ENCODE assay signal across 15 cellular contexts in the genomic region with DNA sequence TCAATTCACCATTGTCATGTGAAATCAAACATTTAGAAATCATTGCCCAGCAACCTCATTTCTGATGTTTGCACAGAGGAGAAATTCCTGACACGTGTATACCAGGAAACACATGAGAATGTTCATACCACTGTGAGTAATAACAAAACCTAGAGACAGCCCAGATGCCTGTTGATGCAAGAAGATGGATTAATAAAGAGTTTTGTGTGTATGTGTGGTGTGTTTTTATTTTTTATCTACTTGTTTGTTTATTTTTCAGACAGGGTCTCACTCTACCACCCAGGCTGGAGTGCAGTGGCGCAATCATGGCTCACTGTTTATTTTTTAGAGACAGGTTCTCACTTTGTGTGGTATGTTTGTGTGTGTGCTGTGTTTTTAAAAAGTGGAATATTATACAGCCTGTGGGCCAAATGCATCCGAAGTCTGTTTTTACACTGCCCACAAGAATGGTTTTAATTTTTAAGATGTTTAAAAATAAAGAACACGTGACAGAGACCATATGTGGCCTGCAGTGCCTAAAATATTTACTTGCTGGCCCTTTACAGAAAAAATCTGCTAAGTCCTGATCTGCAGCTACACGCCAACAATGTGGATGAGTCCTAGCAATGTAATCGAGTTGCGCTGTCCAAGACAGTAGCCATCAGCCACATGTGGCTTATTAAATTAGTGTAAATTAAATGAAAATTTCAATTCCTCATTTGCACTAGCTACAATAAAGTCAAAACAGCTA. TPM values are rescaled to one million over a fixed set of nuclear protein-coding genes. Genes with fewer than 3 reads are reported as not detected.
DNase-seq lines count a peak whose midpoint lies in the region; ATAC-seq, FAIRE-seq and TF ChIP-seq lines count a peak whose summit lies in the region.
"Had no signal": no experiment of that assay in that cellular context is flagged by ENCODE, and none has a peak within 500 bp of the region (broad histone marks: within the 10 kb centered on the region; RNA-seq: fewer than 3 reads in every experiment).

No MANE protein-coding gene starts in this region.

- TSS peak; percentile 14 for BruUV-seq in HepG2 (replicated peaks; lab: Mats Ljungman, UMichigan)

- no peak for TF ChIP-seq RAD21 in HepG2 (CRISPR knock-in tag; IDR thresholded peaks at IDR 0.05)

- no peak for FAIRE-seq in HepG2 (lab: Jason Lieb, UNC)

- no peaks in the 10 kb centered on the region for H4K20me1 ChIP-seq in HepG2 (ENCODE audit: insufficient read depth, low read length)

- CTCF ChIA-PET in HepG2 (lab: Yijun Ruan, JAX; ENCODE audit: low intra/inter-chr PET ratio, low total read pairs): interaction anchor here (1.7 kb wide), 1 partner anchor 221 kb away, joined by 7 read pairs; no protein-coding TSS in a partner anchor

- in situ Hi-C loops in HepG2 (cut with HindIII; ENCODE audit: extremely low pct_ligation_motif_present, low pct_unique_long_range_greater_than_20kb): loop anchor here (10.0 kb wide), 1 partner anchor 219 kb away; no protein-coding TSS in a partner anchor

- H3K9me3 ChIP-seq in HepG2 (ENCODE audit: low read length): no peaks in the 10 kb centered on the region
- H3K9me3 ChIP-seq: ovary had no signal

- H3K27ac ChIP-seq in HepG2 (ENCODE audit: extremely low read length, insufficient read depth, low read length): peak overlapping the region; percentile 52
- H3K27ac ChIP-seq: 22Rv1, cardiac muscle cell had no signal

- no peaks in the 10 kb centered on the region for H3K27me3 ChIP-seq in HepG2 (ENCODE audit: control insufficient read depth in 1 of 2, insufficient read depth in 2 of 2, low read length in 2 of 2)
- H3K27me3 ChIP-seq: cardiac muscle cell, ovary had no signal

- no peak overlapping the region for H3K4me3 ChIP-seq in HepG2 (replicated peaks in 1 of 3; ENCODE audit: insufficient read depth in 1 of 3, low read depth in 2 of 3, low read length in 3 of 3)
- H3K4me3 ChIP-seq: cardiac muscle cell, ovary, smooth muscle cell had no signal

- DNase-seq in DMS53 (lab: John Stamatoyannopoulos, UW) (peak; percentile 59), DMS53 treated with DMSO at 0.1 percent for 48 hours (lab: John Stamatoyannopoulos, UW; ENCODE audit: unreplicated experiment) (no peak), NCI-H460 (ENCODE audit: extremely low read depth, low read depth) (peak; percentile 73), dermis blood vessel endothelial cell (peak; percentile 71), HepG2 (ENCODE audit: low spot score) (peak; percentile 25), medulla oblongata (ENCODE audit: extremely low spot score) (no peak), NOMO-1 treated with DMSO at 0.1 percent for 48 hours (lab: John Stamatoyannopoulos, UW; ENCODE audit: unreplicated experiment) (no peak), A172 (ENCODE audit: low spot score) (no peak)
- DNase-seq: activated CD4-positive, alpha-beta T cell treated with anti-CD3 and anti-CD28 coated beads, Interleukin-2, amount 50 U/mL, for 1 hour; activated gamma-delta T cell treated with Interleukin-2 at 50 U/mL for 16 hours; NCI-H2029; ovary had no signal

- POLR2A ChIA-PET in HepG2 (lab: Yijun Ruan, JAX): interaction anchor here (0.9 kb wide), 1 partner anchor 54 kb away, joined by 4 read pairs; no protein-coding TSS in a partner anchor

- peaks cover 20% of the 10 kb centered on the region for H3K4me1 ChIP-seq in HepG2 (ENCODE audit: insufficient read depth, low read length)

- no peak overlapping the region for H3K9ac ChIP-seq in HepG2 (ENCODE audit: insufficient read depth, low read depth, low read length)

- intact Hi-C loops in HepG2 (cut with micrococcal nuclease; ENCODE audit: unreplicated experiment): loop anchor here (1.0 to 5.0 kb wide), 3 partner anchors 47 to 221 kb away; partner anchors contain the start of gene RBBP7

- ATAC-seq in HepG2: no peak; the same call in 1 of the 3 replicates

- no peak for TF ChIP-seq CTCF in HepG2 (CRISPR knock-in tag; IDR thresholded peaks at IDR 0.05)

- no peak for TF ChIP-seq POLR2A in HepG2 (IDR thresholded peaks at IDR 0.05; ENCODE audit: insufficient read depth in 1 of 2, low read depth in 2 of 2, low read length in 2 of 2)

- no peak overlapping the region for H2AFZ ChIP-seq in HepG2 (ENCODE audit: low read length)

- peaks cover 5 to 18% of the 10 kb centered on the region in 2 experiments; a peak in 4 of 5 replicates for H3K36me3 ChIP-seq in HepG2 (replicated peaks in 1 of 2; ENCODE audit: control insufficient read depth in 1 of 2, insufficient read depth in 2 of 2, low read length in 2 of 2)
- H3K36me3 ChIP-seq: ovary had no signal

- 82% methylated on average over 7 of the region's 7 CpGs for WGBS in HepG2 (ENCODE audit: low lambda C conversion rate)

- H3K4me2 ChIP-seq in HepG2 (ENCODE audit: low read depth, low read length): no peak overlapping the region
- H3K4me2 ChIP-seq: smooth muscle cell had no signal

- H3K79me2 ChIP-seq in HepG2 (ENCODE audit: insufficient read depth, low read length): no peaks in the 10 kb centered on the region

- TF ChIP-seq EP300 in HepG2 (IDR thresholded peaks at IDR 0.05; ENCODE audit: low read depth in 2 of 2, low read length in 2 of 2): no peak
- no peak for TF ChIP-seq EP300 in HepG2 (CRISPR knock-in tag; IDR thresholded peaks at IDR 0.05; ENCODE audit: borderline replicate concordance)

TF ChIP-seq in HepG2, 621 proteins besides CTCF, POLR2A, EP300 and RAD21:
- no peak for TF ChIP-seq NFIC (IDR thresholded peaks at IDR 0.05; ENCODE audit: low read length)
- no peak for TF ChIP-seq CCDC6 (CRISPR knock-in tag; IDR thresholded peaks at IDR 0.05)
- TF ChIP-seq HDAC1 (CRISPR knock-in tag; IDR thresholded peaks at IDR 0.05): no peak
- no peak for TF ChIP-seq CBX5 (CRISPR knock-in tag; IDR thresholded peaks at IDR 0.05; ENCODE audit: borderline replicate concordance)
- TF ChIP-seq JARID2 (CRISPR knock-in tag; IDR thresholded peaks at IDR 0.05; ENCODE audit: insufficient replicate concordance): no peak
- TF ChIP-seq CEBPB (IDR thresholded peaks at IDR 0.05; ENCODE audit: borderline replicate concordance, low read depth, low read length): peak; percentile 7; the same call in 1 of the 2 replicates

RNA-seq across cellular contexts. Expression of gene TXLNG, which starts 39.2 kb away (rescaled TPM):
- total RNA-seq in NCI-H460 (2014; rRNA removed; shearing (Covaris generic)): 32.6 and 38.3 TPM in 2 replicates
- polyA plus RNA-seq in NCI-H460 (2014; cell fraction: nucleus; rRNA removed): 33.4 and 45.7 TPM in 2 replicates
- total RNA-seq in dermis blood vessel endothelial cell: 6.2 and 7.3 TPM in 2 replicates
- total RNA-seq in HepG2 (2016; rRNA removed; fragmentation: Illumina TruSeq; extraction: Trizol): 13.1 and 17.8 TPM in 2 replicates
- total RNA-seq in HepG2 (2016; cell fraction: cytosol; rRNA removed; fragmentation: Illumina TruSeq; extraction: Trizol; ENCODE audit: low read depth): 1.6 and 2.4 TPM in 2 replicates
- total RNA-seq in HepG2 (2016; cell fraction: insoluble cytoplasmic fraction; rRNA removed; fragmentation: Illumina TruSeq; extraction: Trizol): 13.0 and 18.0 TPM in 2 replicates
- total RNA-seq in HepG2 (2016; cell fraction: membrane; rRNA removed; fragmentation: Illumina TruSeq; extraction: Trizol): 6.0 and 6.6 TPM in 2 replicates
- 9.1 and 10.1 TPM in 2 replicates for total RNA-seq in HepG2 (2016; cell fraction: nucleus; rRNA removed; fragmentation: Illumina TruSeq; extraction: Trizol)
- 13.4 and 15.5 TPM in 2 replicates for polyA plus RNA-seq in HepG2 (2011; rRNA removed)
- 6.4 and 10.9 TPM in 2 replicates for polyA plus RNA-seq in HepG2 (2011; cell fraction: cytosol; rRNA removed)
- polyA plus RNA-seq in HepG2 (2011; cell fraction: nucleus; rRNA removed): 7.6 and 12.0 TPM in 2 replicates
- polyA plus RNA-seq in HepG2 (2012): 11.8 and 13.5 TPM in 2 replicates
- polyA plus RNA-seq in HepG2 (2016; cell fraction: cytosol; fragmentation: Illumina TruSeq; extraction: Trizol; ENCODE audit: low read depth): 0.61 and 0.70 TPM in 2 replicates
- polyA plus RNA-seq in HepG2 (2016; cell fraction: insoluble cytoplasmic fraction; fragmentation: Illumina TruSeq; extraction: Trizol; ENCODE audit: low read depth): 18.7 and 19.3 TPM in 2 replicates
- 2.4 and 3.2 TPM in 2 replicates for polyA plus RNA-seq in HepG2 (2016; cell fraction: membrane; fragmentation: Illumina TruSeq; extraction: Trizol; ENCODE audit: low read depth)
- 18.0 and 18.4 TPM in 2 replicates for polyA plus RNA-seq in HepG2 (2016; cell fraction: nucleus; fragmentation: Illumina TruSeq; extraction: Trizol; ENCODE audit: insufficient read depth, low read depth)
- polyA minus RNA-seq in HepG2 (2011; rRNA and poly(A)+ RNA removed; ENCODE audit: low replicate concordance): 5.1 and 21.6 TPM in 2 replicates
- 6.6 and 8.6 TPM in 2 replicates for polyA minus RNA-seq in HepG2 (2011; cell fraction: cytosol; rRNA and poly(A)+ RNA removed)
- polyA minus RNA-seq in HepG2 (2011; cell fraction: nucleus; rRNA and poly(A)+ RNA removed): 8.1 and 11.6 TPM in 2 replicates
- total RNA-seq in A172 (2014; rRNA removed; shearing (Covaris generic)): 14.7 and 21.1 TPM in 2 replicates

RNA-seq across cellular contexts. Expression of gene RBBP7, which starts 44.7 kb away (rescaled TPM):
- total RNA-seq in NCI-H460 (2014; rRNA removed; shearing (Covaris generic)): 130 and 146 TPM in 2 replicates
- 194 and 204 TPM in 2 replicates for polyA plus RNA-seq in NCI-H460 (2014; cell fraction: nucleus; rRNA removed)
- total RNA-seq in dermis blood vessel endothelial cell (79.8 and 113 TPM in 2 replicates), HepG2 (2016; rRNA removed; fragmentation: Illumina TruSeq; extraction: Trizol) (145 and 193 TPM in 2 replicates)
- total RNA-seq in HepG2 (2016; cell fraction: cytosol; rRNA removed; fragmentation: Illumina TruSeq; extraction: Trizol; ENCODE audit: low read depth): 57.4 and 66.6 TPM in 2 replicates
- 156 and 189 TPM in 2 replicates for total RNA-seq in HepG2 (2016; cell fraction: insoluble cytoplasmic fraction; rRNA removed; fragmentation: Illumina TruSeq; extraction: Trizol)
- total RNA-seq in HepG2 (2016; cell fraction: membrane; rRNA removed; fragmentation: Illumina TruSeq; extraction: Trizol): 80.3 and 86.8 TPM in 2 replicates
- total RNA-seq in HepG2 (2016; cell fraction: nucleus; rRNA removed; fragmentation: Illumina TruSeq; extraction: Trizol): 80.6 and 89.8 TPM in 2 replicates
- polyA plus RNA-seq in HepG2 (2011; rRNA removed): 80.1 and 89.5 TPM in 2 replicates
- 53.0 and 73.9 TPM in 2 replicates for polyA plus RNA-seq in HepG2 (2011; cell fraction: cytosol; rRNA removed)
- polyA plus RNA-seq in HepG2 (2011; cell fraction: nucleus; rRNA removed): 52.9 and 88.1 TPM in 2 replicates
- polyA plus RNA-seq in HepG2 (2012): 92.8 and 105 TPM in 2 replicates
- 39.1 and 41.4 TPM in 2 replicates for polyA plus RNA-seq in HepG2 (2016; cell fraction: cytosol; fragmentation: Illumina TruSeq; extraction: Trizol; ENCODE audit: low read depth)
- 192 and 194 TPM in 2 replicates for polyA plus RNA-seq in HepG2 (2016; cell fraction: insoluble cytoplasmic fraction; fragmentation: Illumina TruSeq; extraction: Trizol; ENCODE audit: low read depth)
- 60.3 and 64.4 TPM in 2 replicates for polyA plus RNA-seq in HepG2 (2016; cell fraction: membrane; fragmentation: Illumina TruSeq; extraction: Trizol; ENCODE audit: low read depth)
- polyA plus RNA-seq in HepG2 (2016; cell fraction: nucleus; fragmentation: Illumina TruSeq; extraction: Trizol; ENCODE audit: insufficient read depth, low read depth): 149 and 156 TPM in 2 replicates
- 67.0 and 365 TPM in 2 replicates for polyA minus RNA-seq in HepG2 (2011; rRNA and poly(A)+ RNA removed; ENCODE audit: low replicate concordance)
- 38.9 and 41.2 TPM in 2 replicates for polyA minus RNA-seq in HepG2 (2011; cell fraction: cytosol; rRNA and poly(A)+ RNA removed)
- polyA minus RNA-seq in HepG2 (2011; cell fraction: nucleus; rRNA and poly(A)+ RNA removed): 47.3 and 54.2 TPM in 2 replicates
- total RNA-seq in A172 (2014; rRNA removed; shearing (Covaris generic)): 260 and 261 TPM in 2 replicates

Comparison
In these comparisons a context has a peak if more than half of its experiments do, and no peak if none do; other contexts are left out.
1. DNase-seq: peak in DMS53 (single experiment), NCI-H460 (single experiment), dermis blood vessel endothelial cell (single experiment) and HepG2 (single experiment); none in DMS53 treated with DMSO at 0.1 percent for 48 hours (single experiment), medulla oblongata (single experiment), NOMO-1 treated with DMSO at 0.1 percent for 48 hours (single experiment) and A172 (single experiment).